In the genomic region with DNA sequence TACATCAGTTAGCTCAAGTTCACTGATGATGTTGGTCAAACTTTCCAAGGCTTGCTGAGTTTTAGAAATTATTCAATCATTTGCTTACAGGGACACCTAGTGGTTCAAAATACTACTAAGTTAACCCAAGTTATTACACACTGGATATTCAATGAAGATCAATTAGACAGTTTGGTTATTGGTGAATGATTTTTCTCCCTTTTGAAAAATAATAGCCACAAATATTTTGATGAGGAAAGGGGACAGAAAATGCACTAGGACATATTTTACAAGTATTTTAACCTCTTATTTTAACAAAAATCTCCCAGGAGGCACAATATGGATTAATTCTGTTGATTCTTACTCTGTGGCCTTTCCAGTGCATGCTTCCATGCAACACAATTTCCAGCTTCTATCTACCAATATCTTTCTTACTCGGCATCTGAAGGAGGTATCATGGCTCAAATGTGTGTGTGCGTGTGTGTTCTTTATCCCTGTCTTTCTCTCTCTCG, we compare ENCODE assay signal across 8 cellular contexts. TPM values are rescaled to one million over a fixed set of nuclear protein-coding genes. Genes with fewer than 3 reads are reported as not detected.
DNase-seq lines count a peak whose midpoint lies in the region; ATAC-seq, FAIRE-seq and TF ChIP-seq lines count a peak whose summit lies in the region.

No MANE protein-coding gene starts in this region.

- no peak for FAIRE-seq in GM12891 (lab: Jason Lieb, UNC)

- peak; percentile 14 for DNase-seq in GM12891 (ENCODE audit: insufficient read length, low spot score)
- DNase-seq in NCI-H1092 (lab: John Stamatoyannopoulos, UW), result peak; percentile 1
- DNase-seq in cerebellum (ENCODE audit: low spot score), result peak; percentile 1
- DNase-seq in myocyte (ENCODE audit: low read depth), result peak; percentile 46
- DNase-seq in Peyer's patch, result no peak
- no peak for DNase-seq in foreskin melanocyte

- no peaks in the 10 kb centered on the region for H3K36me3 ChIP-seq in Peyer's patch

- no peak overlapping the region for H3K27ac ChIP-seq in Peyer's patch

- no peaks in the 10 kb centered on the region for H3K27me3 ChIP-seq in Peyer's patch

- TF ChIP-seq CTCF in Peyer's patch (IDR thresholded peaks at IDR 0.05), result peak in 3 of 6 experiments; percentile 34 to 49 (median 49)

- ATAC-seq in HG02642 (IDR thresholded peaks at IDR 0.05; ENCODE audit: poor library complexity, unreplicated experiment) (no peak), GM18519 (IDR thresholded peaks at IDR 0.05; ENCODE audit: low FRiP score, unreplicated experiment) (no peak)

- H3K4me3 ChIP-seq in Peyer's patch, result no peak overlapping the region

- TF ChIP-seq POLR2A in GM12891 (IDR thresholded peaks at IDR 0.05; ENCODE audit: low read depth, low read length), result no peak
- no peak for TF ChIP-seq POLR2A in Peyer's patch (IDR thresholded peaks at IDR 0.05)

- H3K9me3 ChIP-seq in Peyer's patch, result no peaks in the 10 kb centered on the region

- H3K4me1 ChIP-seq in Peyer's patch, result no peaks in the 10 kb centered on the region

TF ChIP-seq in GM12891, 5 proteins besides CTCF, POLR2A, EP300 and RAD21:
- no peak for TF ChIP-seq PAX5 (IDR thresholded peaks at IDR 0.05; ENCODE audit: insufficient read depth, low read length, severe bottlenecking)
- TF ChIP-seq POLR2AphosphoS5 (IDR thresholded peaks at IDR 0.05; ENCODE audit: low read depth, low read length), result no peak
- no peak for TF ChIP-seq TAF1 (IDR thresholded peaks at IDR 0.05; ENCODE audit: low read depth, low read length)
- no peak for TF ChIP-seq SPI1 (IDR thresholded peaks at IDR 0.05; ENCODE audit: low read depth, low read length)
- no peak for TF ChIP-seq POU2F2 (IDR thresholded peaks at IDR 0.05; ENCODE audit: low read depth, low read length)

RNA-seq across cellular contexts. Expression of a gene that starts 20.1 kb away (rescaled TPM):
- not detected for polyA plus RNA-seq in GM12891 (2012; ENCODE audit: low read depth, missing spikeins)
- not detected for total RNA-seq in cerebellum
- not detected in 2 replicates for total RNA-seq in myocyte
- polyA plus RNA-seq in myocyte (2012), result not detected
- not detected for total RNA-seq in Peyer's patch

Comparison
In these comparisons a context has a peak if more than half of its experiments do, and no peak if none do; other contexts are left out.
1. DNase-seq: peak in GM12891 (single experiment), NCI-H1092 (single experiment), cerebellum (single experiment) and myocyte (single experiment); none in Peyer's patch (0 of 3) and foreskin melanocyte (single experiment).